1 cellular context compared by ENCODE assay signal in genomic region chr14:75277000-75277795, GRCh38.
TF ChIP-seq lines count a peak whose summit lies in the region.

No MANE protein-coding gene starts in this region.

TF ChIP-seq in HEK293, 187 proteins besides CTCF, POLR2A, EP300 and RAD21 (continued from another document and continues in another):
- TF ChIP-seq ZBTB17 (tag by site-specific recombination; IDR thresholded peaks at IDR 0.05): no peak
- TF ChIP-seq ZNF560 (tag by site-specific recombination; IDR thresholded peaks at IDR 0.05; ENCODE audit: borderline replicate concordance): no peak
- no peak for TF ChIP-seq SALL2 (tag by site-specific recombination; IDR thresholded peaks at IDR 0.05; ENCODE audit: borderline replicate concordance)
- peak; percentile 91 for TF ChIP-seq ZBTB20 (tag by site-specific recombination; IDR thresholded peaks at IDR 0.05)
- TF ChIP-seq ZNF221 (tag by site-specific recombination; IDR thresholded peaks at IDR 0.05; ENCODE audit: borderline replicate concordance): no peak
- TF ChIP-seq PRDM1 (tag by site-specific recombination; IDR thresholded peaks at IDR 0.05): no peak
- TF ChIP-seq ZNF114 (tag by site-specific recombination; IDR thresholded peaks at IDR 0.05): no peak
- TF ChIP-seq GLIS2 (tag by site-specific recombination; IDR thresholded peaks at IDR 0.05): peak; percentile 75
- no peak for TF ChIP-seq YY1 (tag by site-specific recombination; IDR thresholded peaks at IDR 0.05)
- no peak for TF ChIP-seq ZNF501 (tag by site-specific recombination; IDR thresholded peaks at IDR 0.05)
- TF ChIP-seq ZNF248 (tag by site-specific recombination; IDR thresholded peaks at IDR 0.05): no peak
- TF ChIP-seq, protein P1, sequence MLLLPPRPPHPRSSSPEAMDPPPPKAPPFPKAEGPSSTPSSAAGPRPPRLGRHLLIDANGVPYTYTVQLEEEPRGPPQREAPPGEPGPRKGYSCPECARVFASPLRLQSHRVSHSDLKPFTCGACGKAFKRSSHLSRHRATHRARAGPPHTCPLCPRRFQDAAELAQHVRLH (tag by site-specific recombination; IDR thresholded peaks at IDR 0.05): no peak
- no peak for TF ChIP-seq HIC1 (tag by site-specific recombination; IDR thresholded peaks at IDR 0.05)
- TF ChIP-seq ZSCAN18 (tag by site-specific recombination; IDR thresholded peaks at IDR 0.05): no peak
- TF ChIP-seq ZIC2 (tag by site-specific recombination; IDR thresholded peaks at IDR 0.05): peak; percentile 93
- no peak for TF ChIP-seq MEIS1 (CRISPR knock-in tag; IDR thresholded peaks at IDR 0.05; ENCODE audit: borderline replicate concordance)
- TF ChIP-seq, protein P2, sequence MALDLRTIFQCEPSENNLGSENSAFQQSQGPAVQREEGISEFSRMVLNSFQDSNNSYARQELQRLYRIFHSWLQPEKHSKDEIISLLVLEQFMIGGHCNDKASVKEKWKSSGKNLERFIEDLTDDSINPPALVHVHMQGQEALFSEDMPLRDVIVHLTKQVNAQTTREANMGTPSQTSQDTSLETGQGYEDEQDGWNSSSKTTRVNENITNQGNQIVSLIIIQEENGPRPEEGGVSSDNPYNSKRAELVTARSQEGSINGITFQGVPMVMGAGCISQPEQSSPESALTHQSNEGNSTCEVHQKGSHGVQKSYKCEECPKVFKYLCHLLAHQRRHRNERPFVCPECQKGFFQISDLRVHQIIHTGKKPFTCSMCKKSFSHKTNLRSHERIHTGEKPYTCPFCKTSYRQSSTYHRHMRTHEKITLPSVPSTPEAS (tag by site-specific recombination; IDR thresholded peaks at IDR 0.05): no peak
- no peak for TF ChIP-seq ZNF639 (tag by site-specific recombination; IDR thresholded peaks at IDR 0.05)
- no peak for TF ChIP-seq ZNF404 (tag by site-specific recombination; IDR thresholded peaks at IDR 0.05)
- TF ChIP-seq ZNF558 (tag by site-specific recombination; IDR thresholded peaks at IDR 0.05): no peak
- no peak for TF ChIP-seq ZNF513 (tag by site-specific recombination; IDR thresholded peaks at IDR 0.05)
- TF ChIP-seq PRDM4 (tag by site-specific recombination; IDR thresholded peaks at IDR 0.05): no peak
- TF ChIP-seq BCL11B (tag by site-specific recombination; IDR thresholded peaks at IDR 0.05; ENCODE audit: low read depth): no peak
- TF ChIP-seq GFI1B (tag by site-specific recombination; IDR thresholded peaks at IDR 0.05): no peak
- TF ChIP-seq ZNF677 (tag by site-specific recombination; IDR thresholded peaks at IDR 0.05): peak; percentile 88
- TF ChIP-seq ZNF155 (tag by site-specific recombination; IDR thresholded peaks at IDR 0.05): no peak
- TF ChIP-seq ZNF423 (tag by site-specific recombination; IDR thresholded peaks at IDR 0.05): no peak
- TF ChIP-seq ZNF747 (tag by site-specific recombination; IDR thresholded peaks at IDR 0.05): no peak
- TF ChIP-seq ZNF571 (tag by site-specific recombination; IDR thresholded peaks at IDR 0.05): no peak
- TF ChIP-seq ZNF549 (tag by site-specific recombination; IDR thresholded peaks at IDR 0.05): no peak
- TF ChIP-seq ZNF544 (tag by site-specific recombination; IDR thresholded peaks at IDR 0.05): no peak
- no peak for TF ChIP-seq ZNF692 (tag by site-specific recombination; IDR thresholded peaks at IDR 0.05)
- no peak for TF ChIP-seq ZNF202 (tag by site-specific recombination; IDR thresholded peaks at IDR 0.05; ENCODE audit: borderline replicate concordance)
- TF ChIP-seq ZNF146 (tag by site-specific recombination; IDR thresholded peaks at IDR 0.05): no peak
- no peak for TF ChIP-seq ZNF175 (tag by site-specific recombination; IDR thresholded peaks at IDR 0.05)
- no peak for TF ChIP-seq HOXC10 (CRISPR knock-in tag; IDR thresholded peaks at IDR 0.05)
- TF ChIP-seq ZNF350 (tag by site-specific recombination; IDR thresholded peaks at IDR 0.05): no peak
- TF ChIP-seq ZNF2 (tag by site-specific recombination; IDR thresholded peaks at IDR 0.05): no peak
- TF ChIP-seq, protein P3, sequence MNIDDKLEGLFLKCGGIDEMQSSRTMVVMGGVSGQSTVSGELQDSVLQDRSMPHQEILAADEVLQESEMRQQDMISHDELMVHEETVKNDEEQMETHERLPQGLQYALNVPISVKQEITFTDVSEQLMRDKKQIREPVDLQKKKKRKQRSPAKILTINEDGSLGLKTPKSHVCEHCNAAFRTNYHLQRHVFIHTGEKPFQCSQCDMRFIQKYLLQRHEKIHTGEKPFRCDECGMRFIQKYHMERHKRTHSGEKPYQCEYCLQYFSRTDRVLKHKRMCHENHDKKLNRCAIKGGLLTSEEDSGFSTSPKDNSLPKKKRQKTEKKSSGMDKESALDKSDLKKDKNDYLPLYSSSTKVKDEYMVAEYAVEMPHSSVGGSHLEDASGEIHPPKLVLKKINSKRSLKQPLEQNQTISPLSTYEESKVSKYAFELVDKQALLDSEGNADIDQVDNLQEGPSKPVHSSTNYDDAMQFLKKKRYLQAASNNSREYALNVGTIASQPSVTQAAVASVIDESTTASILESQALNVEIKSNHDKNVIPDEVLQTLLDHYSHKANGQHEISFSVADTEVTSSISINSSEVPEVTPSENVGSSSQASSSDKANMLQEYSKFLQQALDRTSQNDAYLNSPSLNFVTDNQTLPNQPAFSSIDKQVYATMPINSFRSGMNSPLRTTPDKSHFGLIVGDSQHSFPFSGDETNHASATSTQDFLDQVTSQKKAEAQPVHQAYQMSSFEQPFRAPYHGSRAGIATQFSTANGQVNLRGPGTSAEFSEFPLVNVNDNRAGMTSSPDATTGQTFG (tag by site-specific recombination; IDR thresholded peaks at IDR 0.05; ENCODE audit: borderline replicate concordance): no peak
- TF ChIP-seq ZNF777 (tag by site-specific recombination; IDR thresholded peaks at IDR 0.05; ENCODE audit: borderline replicate concordance): 0 out of 2 replicates have a peak, but pooled peaks have one; percentile 58
- TF ChIP-seq, protein P4, sequence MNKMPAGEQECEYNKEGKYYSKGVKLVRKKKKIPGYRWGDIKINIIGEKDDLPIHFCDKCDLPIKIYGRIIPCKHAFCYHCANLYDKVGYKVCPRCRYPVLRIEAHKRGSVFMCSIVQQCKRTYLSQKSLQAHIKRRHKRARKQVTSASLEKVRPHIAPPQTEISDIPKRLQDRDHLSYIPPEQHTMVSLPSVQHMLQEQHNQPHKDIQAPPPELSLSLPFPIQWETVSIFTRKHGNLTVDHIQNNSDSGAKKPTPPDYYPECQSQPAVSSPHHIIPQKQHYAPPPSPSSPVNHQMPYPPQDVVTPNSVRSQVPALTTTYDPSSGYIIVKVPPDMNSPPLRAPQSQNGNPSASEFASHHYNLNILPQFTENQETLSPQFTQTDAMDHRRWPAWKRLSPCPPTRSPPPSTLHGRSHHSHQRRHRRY (tag by site-specific recombination; IDR thresholded peaks at IDR 0.05): no peak
- TF ChIP-seq INSM2 (tag by site-specific recombination; IDR thresholded peaks at IDR 0.05): no peak
- TF ChIP-seq ZBTB7A (tag by site-specific recombination; IDR thresholded peaks at IDR 0.05; ENCODE audit: low read depth): 0 out of 2 replicates have a peak, but pooled peaks have one; percentile 38
- TF ChIP-seq BCL11A (tag by site-specific recombination; IDR thresholded peaks at IDR 0.05; ENCODE audit: low read depth): peak; percentile 73
- TF ChIP-seq ZNF624 (tag by site-specific recombination; IDR thresholded peaks at IDR 0.05): no peak
- peak; percentile 18; the same call in 1 of the 2 replicates for TF ChIP-seq SP3 (tag by site-specific recombination; IDR thresholded peaks at IDR 0.05)
- TF ChIP-seq ZNF239 (tag by site-specific recombination; IDR thresholded peaks at IDR 0.05): no peak
- TF ChIP-seq ZBTB1 (tag by site-specific recombination; IDR thresholded peaks at IDR 0.05): no peak
- TF ChIP-seq ZNF426 (tag by site-specific recombination; IDR thresholded peaks at IDR 0.05): no peak
- TF ChIP-seq ZNF184 (tag by site-specific recombination; IDR thresholded peaks at IDR 0.05): no peak
- no peak for TF ChIP-seq ZNF585B (tag by site-specific recombination; IDR thresholded peaks at IDR 0.05)
- no peak for TF ChIP-seq ZXDB (tag by site-specific recombination; IDR thresholded peaks at IDR 0.05)
- no peak for TF ChIP-seq ZNF19 (tag by site-specific recombination; IDR thresholded peaks at IDR 0.05; ENCODE audit: low read depth)
- TF ChIP-seq ZNF548 (tag by site-specific recombination; IDR thresholded peaks at IDR 0.05): no peak
